ENCODE assay signal across 35 cellular contexts in genomic region chr3:148889828-148890227, GRCh38. TPM values are rescaled to one million over a fixed set of nuclear protein-coding genes. Genes with fewer than 3 reads are reported as not detected.
"Had no signal": no experiment of that assay in that cellular context is flagged by ENCODE, and none has a peak within 500 bp of the region (broad histone marks: within the 10 kb centered on the region; RNA-seq: fewer than 3 reads in every experiment).

No MANE protein-coding gene starts in this region.

- ATAC-seq: activated CD8-positive, alpha-beta T cell treated with anti-CD3 and anti-CD28 coated beads for 36 hours; activated naive CD4-positive, alpha-beta T cell treated with anti-CD3 and anti-CD28 coated beads, Interleukin-2, amount 50 U/mL, for 72 hours; activated T-cell treated with anti-CD3 and anti-CD28 coated beads, Interleukin-2, amount 50 U/mL, for 4 hours; activated T-cell treated with anti-CD3 and anti-CD28 coated beads, Interleukin-2, amount 50 U/mL, for 72 hours; activated T-helper 17 cell treated with anti-CD3 and anti-CD28 coated beads, Interleukin-2, amount 50 U/mL, for 72 hours; body of pancreas had no signal

- H3K27me3 ChIP-seq: adrenal gland, body of pancreas, brain microvascular endothelial cell, breast epithelium had no signal

- H3K9me3 ChIP-seq: adrenal gland, body of pancreas, breast epithelium had no signal

- DNase-seq: activated B cell treated with CpG ODN at 0.5 μM for 24 hours; activated CD4-positive, alpha-beta memory T cell treated with anti-CD3 and anti-CD28 coated beads for 36 hours; activated CD4-positive, alpha-beta T cell treated with anti-CD3 and anti-CD28 coated beads for 4 hours; activated CD4-positive, alpha-beta T cell treated with anti-CD3 and anti-CD28 coated beads, Interleukin-2, amount 10 ng/mL, durations not matched to agents 24 days and 14 days; activated CD4-positive, alpha-beta T cell treated with anti-CD3 and anti-CD28 coated beads, Interleukin-2, amount 50 U/mL, for 1 hour; activated CD4-positive, alpha-beta T cell treated with anti-CD3 and anti-CD28 coated beads, Interleukin-2, amount 50 U/mL, for 4 hours; activated CD4-positive, CD25-positive, alpha-beta regulatory T cell treated with anti-CD3 and anti-CD28 coated beads, Interleukin-2, amount 50 U/mL, for 72 hours; activated CD8-positive, alpha-beta memory T cell treated with anti-CD3 and anti-CD28 coated beads, Interleukin-2, amount 50 U/mL, for 4 hours; activated CD8-positive, alpha-beta T cell treated with anti-CD3 and anti-CD28 coated beads for 36 hours; activated effector memory CD4-positive, alpha-beta T cell treated with anti-CD3 and anti-CD28 coated beads, Interleukin-2, amount 50 U/mL, for 16 hours; activated gamma-delta T cell treated with Interleukin-2 at 50 U/mL for 16 hours; activated naive CD4-positive, alpha-beta T cell; activated naive CD4-positive, alpha-beta T cell treated with anti-CD3 and anti-CD28 coated beads for 36 hours; activated naive CD4-positive, alpha-beta T cell treated with anti-CD3 and anti-CD28 coated beads, Interleukin-2, amount 50 U/mL, for 16 hours; activated naive CD8-positive, alpha-beta T cell treated with anti-CD3 and anti-CD28 coated beads for 36 hours; activated T-cell treated with anti-CD3 and anti-CD28 coated beads for 4 hours; activated T-cell treated with anti-CD3 and anti-CD28 coated beads, Interleukin-2, amount 50 U/mL, for 1 hour; activated T-cell treated with anti-CD3 and anti-CD28 coated beads, Interleukin-2, amount 50 U/mL, for 4 hours; activated T-cell treated with anti-CD3 and anti-CD28 coated beads, Interleukin-2, amount 50 U/mL, for 72 hours; adrenal gland; amniotic stem cell; aorta; body of pancreas; brain microvascular endothelial cell; central memory CD4-positive, alpha-beta T cell; T-helper 2 cell; T-helper 9 cell had no signal

- H3K4me3 ChIP-seq: adrenal gland, body of pancreas, breast epithelium had no signal

- H3K36me3 ChIP-seq: adrenal gland, brain microvascular endothelial cell, breast epithelium had no signal

- H3K4me1 ChIP-seq: adrenal gland, body of pancreas, breast epithelium had no signal

- FAIRE-seq: astrocyte, TTC549 had no signal

- H3K27ac ChIP-seq: adrenal gland, body of pancreas, brain microvascular endothelial cell, breast epithelium, VCaP had no signal

RNA-seq across cellular contexts. Expression of gene CPA3, which starts 24.7 kb away (rescaled TPM):
- total RNA-seq: activated B cell treated with CpG ODN at 0.5 μM for 24 hours; activated CD4-positive, alpha-beta memory T cell treated with anti-CD3 and anti-CD28 coated beads for 36 hours; activated CD4-positive, alpha-beta T cell treated with anti-CD3 and anti-CD28 coated beads, Interleukin-2, amount 10 ng/mL, durations not matched to agents 24 days and 14 days; activated CD8-positive, alpha-beta memory T cell treated with anti-CD3 and anti-CD28 coated beads for 36 hours; activated CD8-positive, alpha-beta T cell treated with anti-CD3 and anti-CD28 coated beads for 36 hours; activated naive CD4-positive, alpha-beta T cell treated with anti-CD3 and anti-CD28 coated beads for 36 hours; activated naive CD8-positive, alpha-beta T cell treated with anti-CD3 and anti-CD28 coated beads for 36 hours; activated T-cell treated with anti-CD3 and anti-CD28 coated beads, Interleukin-2, amount 50 U/mL, for 72 hours; activated T-helper 1 cell treated with anti-CD3 and anti-CD28 coated beads, Interleukin-12 subunit alpha, Interleukin-12 subunit beta, Interleukin-2, Interleukin-4 antibody, amounts not matched to agents 30 ng/mL and 10 ng/mL and 1 ng/mL, durations not matched to agents 14 hours and 24 hours and 36 hours; activated T-helper 17 cell treated with anti-CD3 and anti-CD28 coated beads, Interleukin-2, amount 50 U/mL, for 72 hours; astrocyte had no signal
